ENCODE assay signal across 20 cellular contexts in the genomic region with DNA sequence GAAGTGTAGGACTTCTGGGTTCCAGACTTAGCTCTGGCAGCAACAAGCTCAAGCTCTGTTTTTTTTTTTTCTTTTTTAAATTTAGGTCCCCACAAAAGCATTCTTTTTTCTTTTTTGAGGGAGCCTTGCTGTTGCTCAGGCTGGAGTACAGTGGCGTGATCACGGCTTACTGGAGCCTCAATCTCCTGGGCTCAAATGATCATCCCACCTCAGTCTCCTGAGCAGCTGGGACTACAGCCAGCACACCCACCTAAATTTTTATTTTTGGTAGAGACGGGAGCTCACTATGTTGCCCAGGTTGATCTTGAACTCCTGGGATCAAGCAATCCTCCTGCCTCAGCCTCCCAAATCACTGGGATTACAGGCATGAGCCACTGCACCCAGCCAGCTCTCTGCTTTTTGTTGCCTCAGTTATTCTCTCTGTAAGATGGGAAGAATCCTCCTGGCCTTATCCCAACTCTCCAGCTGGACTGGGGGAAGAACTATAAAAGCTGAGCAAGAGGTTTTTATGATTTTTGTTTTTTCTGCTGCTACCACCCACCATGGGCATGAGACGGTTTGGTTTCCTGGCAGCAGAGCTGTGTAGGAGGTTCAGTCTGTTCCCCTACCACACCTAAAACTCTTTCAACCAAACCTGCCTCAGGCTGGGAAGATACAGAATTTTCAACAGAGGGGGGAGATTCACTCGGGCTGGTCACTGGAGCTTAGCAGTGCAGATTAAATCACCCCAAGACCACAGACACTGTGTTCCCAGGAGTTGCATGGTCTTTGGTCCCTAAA. TPM values are rescaled to one million over a fixed set of nuclear protein-coding genes. Genes with fewer than 3 reads are reported as not detected.
DNase-seq lines count a peak whose midpoint lies in the region; ATAC-seq, FAIRE-seq and TF ChIP-seq lines count a peak whose summit lies in the region.
"Had no signal": no experiment of that assay in that cellular context is flagged by ENCODE, and none has a peak within 500 bp of the region (broad histone marks: within the 10 kb centered on the region; RNA-seq: fewer than 3 reads in every experiment).

No MANE protein-coding gene starts in this region.

- H2AFZ ChIP-seq in keratinocyte (ENCODE audit: control insufficient read depth, low read length) = no peak overlapping the region

- dilution Hi-C loops in keratinocyte (cut with MboI; ENCODE audit: extremely low pct_ligation_motif_present, low sequenced_read_pairs) = no loop called here

- H3K4me3 ChIP-seq in keratinocyte (ENCODE audit: control insufficient read depth in 2 of 3, extremely low read depth in 1 of 3, insufficient read depth in 2 of 3, low read depth in 1 of 3, low read length in 3 of 3) = no peak overlapping the region
- H3K4me3 ChIP-seq: gastroesophageal sphincter, mucosa of descending colon, upper lobe of left lung had no signal

- H4K20me1 ChIP-seq in keratinocyte (ENCODE audit: control insufficient read depth, extremely low read depth, insufficient read depth, low read length) = no peaks in the 10 kb centered on the region

- peak overlapping the region; percentile 8 for H3K9ac ChIP-seq in keratinocyte (ENCODE audit: control insufficient read depth, extremely low read depth, insufficient read depth, low read length)

- H3K27me3 Mint-ChIP-seq in stimulated activated naive CD8-positive, alpha-beta T cell treated with anti-CD3 and anti-CD28 coated beads, Interleukin-15, Interleukin-2, amounts not matched to agents 100 ng/mL and 50 ng/mL, for 24 hours = no peaks in the 10 kb centered on the region
- H3K27me3 Mint-ChIP-seq in activated naive CD8-positive, alpha-beta T cell = no peaks in the 10 kb centered on the region
- H3K27me3 Mint-ChIP-seq: stimulated activated naive B cell treated with anti-CD40 and anti-IgM and Interleukin-4, amounts not matched to agents 10 μg/mL and 1 μg/mL and 100 μg/mL, for 72 hours had no signal

- no peaks in the 10 kb centered on the region for H3K9me1 ChIP-seq in keratinocyte (ENCODE audit: control insufficient read depth, extremely low read depth, insufficient read depth, low read length)

- H3K4me2 ChIP-seq in keratinocyte (ENCODE audit: control insufficient read depth, extremely low read depth, insufficient read depth, low read depth, low read length) = no peak overlapping the region

- peaks cover 80% of the 10 kb centered on the region for H3K36me3 Mint-ChIP-seq in stimulated activated naive CD8-positive, alpha-beta T cell treated with anti-CD3 and anti-CD28 coated beads, Interleukin-15, Interleukin-2, amounts not matched to agents 100 ng/mL and 50 ng/mL, for 24 hours (ENCODE audit: low read depth)
- H3K36me3 Mint-ChIP-seq in activated naive CD8-positive, alpha-beta T cell = peaks cover 13% of the 10 kb centered on the region

- TF ChIP-seq CTCF in keratinocyte (optimal IDR thresholded peaks at IDR 0.05 in 1 of 3, IDR thresholded peaks at IDR 0.05 in 1 of 3, conservative IDR thresholded peaks at IDR 0.05 in 1 of 3; ENCODE audit: extremely low read depth in 1 of 3, insufficient read depth in 2 of 3, low read length in 3 of 3) = no peak

- peaks cover 46 to 74% of the 10 kb centered on the region in 2 experiments for H3K36me3 ChIP-seq in keratinocyte (ENCODE audit: control insufficient read depth in 2 of 2, extremely low read depth in 1 of 2, insufficient read depth in 2 of 2, low read length in 2 of 2)

- H3K9me3 Mint-ChIP-seq in stimulated activated naive CD8-positive, alpha-beta T cell treated with anti-CD3 and anti-CD28 coated beads, Interleukin-15, Interleukin-2, amounts not matched to agents 100 ng/mL and 50 ng/mL, for 24 hours = no peaks in the 10 kb centered on the region
- no peaks in the 10 kb centered on the region for H3K9me3 Mint-ChIP-seq in activated naive CD8-positive, alpha-beta T cell (ENCODE audit: low read depth)
- H3K9me3 Mint-ChIP-seq: stimulated activated naive B cell treated with anti-CD40 and anti-IgM and Interleukin-4, amounts not matched to agents 10 μg/mL and 1 μg/mL and 100 μg/mL, for 72 hours had no signal

- ATAC-seq in stimulated activated naive CD8-positive, alpha-beta T cell treated with anti-CD3 and anti-CD28 coated beads, Interleukin-15, Interleukin-2, amounts not matched to agents 100 U/mL and 50 U/mL, for 24 hours = no peak
- no peak for ATAC-seq in HG03457 (IDR thresholded peaks at IDR 0.05; ENCODE audit: unreplicated experiment)
- ATAC-seq in GM21723 (IDR thresholded peaks at IDR 0.05; ENCODE audit: unreplicated experiment) = no peak
- ATAC-seq: gastroesophageal sphincter; HCT116; mucosa of descending colon; right cardiac atrium; stimulated activated naive B cell treated with anti-CD40 and anti-IgM and Interleukin-4, amounts not matched to agents 10 μg/mL and 1 μg/mL and 100 μg/mL, for 72 hours had no signal

- FAIRE-seq in keratinocyte (lab: Jason Lieb, UNC) (no peak), GM12892 (lab: Jason Lieb, UNC) (no peak)
- FAIRE-seq: GM19239 had no signal

- H3K27ac ChIP-seq in keratinocyte (ENCODE audit: control insufficient read depth, insufficient read depth, low read length) = no peak overlapping the region
- H3K27ac ChIP-seq: gastroesophageal sphincter, upper lobe of left lung, WERI-Rb-1 had no signal

- H3K79me2 ChIP-seq in keratinocyte (ENCODE audit: control insufficient read depth, insufficient read depth, low read length) = peaks cover 3% of the 10 kb centered on the region

- DNase-seq in stimulated activated naive CD8-positive, alpha-beta T cell treated with anti-CD3 and anti-CD28 coated beads, Interleukin-15, Interleukin-2, amounts not matched to agents 100 U/mL and 50 U/mL, for 24 hours = no peak
- no peak for DNase-seq in keratinocyte (ENCODE audit: low read depth, low spot score)
- no peak for DNase-seq in GDM1 (lab: John Stamatoyannopoulos, UW)
- DNase-seq in GM12892 (ENCODE audit: insufficient read length) = no peak
- DNase-seq: erythroblast; mucosa of descending colon; NCI-H1048; NCI-H524; right cardiac atrium; stimulated activated naive B cell treated with anti-CD40 and anti-IgM and Interleukin-4, amounts not matched to agents 10 μg/mL and 1 μg/mL and 100 μg/mL, for 72 hours; T-helper 2 cell; upper lobe of left lung; WERI-Rb-1 had no signal

- peaks cover 35% of the 10 kb centered on the region for H3K4me1 ChIP-seq in keratinocyte (ENCODE audit: control insufficient read depth, extremely low read depth, insufficient read depth, low read length)
- H3K4me1 ChIP-seq: gastroesophageal sphincter, upper lobe of left lung had no signal

- H3K27ac Mint-ChIP-seq in stimulated activated naive CD8-positive, alpha-beta T cell treated with anti-CD3 and anti-CD28 coated beads, Interleukin-15, Interleukin-2, amounts not matched to agents 100 ng/mL and 50 ng/mL, for 24 hours = peak overlapping the region; percentile 56
- H3K27ac Mint-ChIP-seq in activated naive CD8-positive, alpha-beta T cell = peak overlapping the region; percentile 58
- H3K27ac Mint-ChIP-seq: stimulated activated naive B cell treated with anti-CD40 and anti-IgM and Interleukin-4, amounts not matched to agents 10 μg/mL and 1 μg/mL and 100 μg/mL, for 72 hours had no signal

- TF ChIP-seq POLR2A in GM12892 (IDR thresholded peaks at IDR 0.05; ENCODE audit: low read depth, low read length) = no peak

- peaks cover 29% of the 10 kb centered on the region for H3K4me1 Mint-ChIP-seq in stimulated activated naive CD8-positive, alpha-beta T cell treated with anti-CD3 and anti-CD28 coated beads, Interleukin-15, Interleukin-2, amounts not matched to agents 100 ng/mL and 50 ng/mL, for 24 hours (ENCODE audit: low read depth)
- peaks cover 46% of the 10 kb centered on the region for H3K4me1 Mint-ChIP-seq in activated naive CD8-positive, alpha-beta T cell (ENCODE audit: low read depth)
- H3K4me1 Mint-ChIP-seq: stimulated activated naive B cell treated with anti-CD40 and anti-IgM and Interleukin-4, amounts not matched to agents 10 μg/mL and 1 μg/mL and 100 μg/mL, for 72 hours had no signal

- H3K27me3 ChIP-seq in keratinocyte (ENCODE audit: control insufficient read depth, extremely low read depth, insufficient read depth, low read length) = no peaks in the 10 kb centered on the region
- H3K27me3 ChIP-seq: gastroesophageal sphincter, upper lobe of left lung had no signal

- H3K4me3 Mint-ChIP-seq in stimulated activated naive CD8-positive, alpha-beta T cell treated with anti-CD3 and anti-CD28 coated beads, Interleukin-15, Interleukin-2, amounts not matched to agents 100 ng/mL and 50 ng/mL, for 24 hours = no peak overlapping the region
- H3K4me3 Mint-ChIP-seq in activated naive CD8-positive, alpha-beta T cell = peak overlapping the region; percentile 30
- H3K4me3 Mint-ChIP-seq: stimulated activated naive B cell treated with anti-CD40 and anti-IgM and Interleukin-4, amounts not matched to agents 10 μg/mL and 1 μg/mL and 100 μg/mL, for 72 hours had no signal

- H3K9me3 ChIP-seq in keratinocyte (ENCODE audit: control insufficient read depth, low read depth, low read length) = no peaks in the 10 kb centered on the region
- H3K9me3 ChIP-seq: gastroesophageal sphincter, mucosa of descending colon, upper lobe of left lung had no signal

RNA-seq across cellular contexts. Expression of a gene that starts 11.6 kb away (rescaled TPM):
- polyA plus RNA-seq in keratinocyte = 5.7 to 13.7 TPM (median 8.4 TPM) in 3 replicates
- 4.2 TPM for polyA plus RNA-seq in keratinocyte (2011; ENCODE audit: low read depth)
- 4.3 and 6.2 TPM in 2 replicates for polyA plus RNA-seq in keratinocyte (2011; cell fraction: cytosol; rRNA removed)
- polyA plus RNA-seq in keratinocyte (2011; cell fraction: nucleus; rRNA removed) = 4.4 and 4.7 TPM in 2 replicates
- polyA plus RNA-seq in keratinocyte (2012; ENCODE audit: low replicate concordance) = 4.5 and 14.9 TPM in 2 replicates
- polyA minus RNA-seq in keratinocyte = 0.56 to 11.7 TPM (median 5.0 TPM) in 3 replicates
- polyA minus RNA-seq in keratinocyte (2011; cell fraction: cytosol; rRNA and poly(A)+ RNA removed) = 8.8 TPM
- 1.2 and 1.3 TPM in 2 replicates for polyA minus RNA-seq in keratinocyte (2011; cell fraction: nucleus; rRNA and poly(A)+ RNA removed)
- 53.5 TPM for polyA plus RNA-seq in GM12892 (2012; ENCODE audit: missing spikeins)

RNA-seq across cellular contexts. Expression of a gene that starts 17.1 kb away (rescaled TPM):
- 103 to 146 TPM (median 129 TPM) in 3 replicates for polyA plus RNA-seq in keratinocyte
- polyA plus RNA-seq in keratinocyte (2011; ENCODE audit: low read depth) = 33.2 TPM
- polyA plus RNA-seq in keratinocyte (2011; cell fraction: cytosol; rRNA removed) = 115 and 122 TPM in 2 replicates
- 128 and 144 TPM in 2 replicates for polyA plus RNA-seq in keratinocyte (2011; cell fraction: nucleus; rRNA removed)
- 59.9 and 112 TPM in 2 replicates for polyA plus RNA-seq in keratinocyte (2012; ENCODE audit: low replicate concordance)
- polyA minus RNA-seq in keratinocyte = 120 to 175 TPM (median 124 TPM) in 3 replicates
- 76.4 TPM for polyA minus RNA-seq in keratinocyte (2011; cell fraction: cytosol; rRNA and poly(A)+ RNA removed)
- polyA minus RNA-seq in keratinocyte (2011; cell fraction: nucleus; rRNA and poly(A)+ RNA removed) = 61.3 and 108 TPM in 2 replicates
- 2.9 TPM for polyA plus RNA-seq in GM12892 (2012; ENCODE audit: missing spikeins)

RNA-seq across cellular contexts. Expression of a gene that starts 26.7 kb away (rescaled TPM):
- polyA plus RNA-seq in keratinocyte = 5.1 to 17.0 TPM (median 8.3 TPM) in 3 replicates
- 2.7 TPM for polyA plus RNA-seq in keratinocyte (2011; ENCODE audit: low read depth)
- 3.8 and 6.9 TPM in 2 replicates for polyA plus RNA-seq in keratinocyte (2011; cell fraction: cytosol; rRNA removed)
- 26.7 and 36.1 TPM in 2 replicates for polyA plus RNA-seq in keratinocyte (2011; cell fraction: nucleus; rRNA removed)
- polyA plus RNA-seq in keratinocyte (2012; ENCODE audit: low replicate concordance) = 5.4 and 8.1 TPM in 2 replicates
- polyA minus RNA-seq in keratinocyte = 11.9 to 13.2 TPM (median 13.0 TPM) in 3 replicates
- polyA minus RNA-seq in keratinocyte (2011; cell fraction: cytosol; rRNA and poly(A)+ RNA removed) = 15.9 TPM
- 10.3 and 12.4 TPM in 2 replicates for polyA minus RNA-seq in keratinocyte (2011; cell fraction: nucleus; rRNA and poly(A)+ RNA removed)
- polyA plus RNA-seq in GM12892 (2012; ENCODE audit: missing spikeins) = 5.6 TPM

RNA-seq across cellular contexts. Expression of a gene that starts 57.1 kb away (rescaled TPM):
- 1.3 to 2.2 TPM (median 1.6 TPM) in 3 replicates for polyA plus RNA-seq in keratinocyte
- polyA plus RNA-seq in keratinocyte (2011; ENCODE audit: low read depth) = 0.94 TPM
- polyA plus RNA-seq in keratinocyte (2011; cell fraction: cytosol; rRNA removed) = 0.94 and 1.6 TPM in 2 replicates
- 1.4 and 1.9 TPM in 2 replicates for polyA plus RNA-seq in keratinocyte (2011; cell fraction: nucleus; rRNA removed)
- 0.49 and 1.6 TPM in 2 replicates for polyA plus RNA-seq in keratinocyte (2012; ENCODE audit: low replicate concordance)
- 0.74 to 1.8 TPM (median 0.92 TPM) in 3 replicates for polyA minus RNA-seq in keratinocyte
- polyA minus RNA-seq in keratinocyte (2011; cell fraction: cytosol; rRNA and poly(A)+ RNA removed) = 1.2 TPM
- polyA minus RNA-seq in keratinocyte (2011; cell fraction: nucleus; rRNA and poly(A)+ RNA removed) = 0.63 and 1.8 TPM in 2 replicates
- polyA plus RNA-seq in GM12892 (2012; ENCODE audit: missing spikeins) = 0.76 TPM

RNA-seq across cellular contexts. Expression of a gene that starts 57.2 kb away (rescaled TPM):
- 17.9 to 63.6 TPM (median 34.2 TPM) in 3 replicates for polyA plus RNA-seq in keratinocyte
- 62.3 TPM for polyA plus RNA-seq in keratinocyte (2011; ENCODE audit: low read depth)
- polyA plus RNA-seq in keratinocyte (2011; cell fraction: cytosol; rRNA removed) = 30.3 and 56.2 TPM in 2 replicates
- 59.8 and 62.1 TPM in 2 replicates for polyA plus RNA-seq in keratinocyte (2011; cell fraction: nucleus; rRNA removed)
- 35.8 and 77.0 TPM in 2 replicates for polyA plus RNA-seq in keratinocyte (2012; ENCODE audit: low replicate concordance)
- polyA minus RNA-seq in keratinocyte = 34.8 to 565 TPM (median 64.1 TPM) in 3 replicates
- polyA minus RNA-seq in keratinocyte (2011; cell fraction: cytosol; rRNA and poly(A)+ RNA removed) = 120 TPM
- polyA minus RNA-seq in keratinocyte (2011; cell fraction: nucleus; rRNA and poly(A)+ RNA removed) = 45.7 and 82.6 TPM in 2 replicates
- polyA plus RNA-seq in GM12892 (2012; ENCODE audit: missing spikeins) = 55.5 TPM
